Comparison of ENCODE assay signal across 15 cellular contexts in the genomic region with DNA sequence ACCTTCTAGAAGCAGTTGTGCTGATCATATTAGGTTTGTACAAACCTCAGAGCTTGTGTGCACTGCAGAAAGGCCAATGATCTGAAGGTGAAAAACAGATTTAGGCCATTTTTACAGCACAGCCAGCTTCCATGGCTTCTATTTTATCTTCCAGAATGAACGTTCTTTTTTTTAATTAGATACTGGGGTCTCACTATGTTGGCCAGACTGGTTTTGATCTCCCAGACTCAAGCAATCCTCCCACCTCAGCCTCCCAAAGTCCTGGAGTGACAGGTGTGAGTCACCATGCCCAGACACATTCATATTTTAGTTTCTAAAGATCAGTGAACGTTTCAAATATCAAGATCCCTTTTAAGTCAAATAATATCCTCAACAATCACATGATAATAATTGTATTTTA.
DNase-seq lines count a peak whose midpoint lies in the region; ATAC-seq and TF ChIP-seq lines count a peak whose summit lies in the region.
"Had no signal": no experiment of that assay in that cellular context is flagged by ENCODE, and none has a peak within 500 bp of the region (broad histone marks: within the 10 kb centered on the region; RNA-seq: fewer than 3 reads in every experiment).

No MANE protein-coding gene starts in this region.

- H4K20me1 ChIP-seq in neural progenitor cell (ENCODE audit: low read depth): peaks cover 2% of the 10 kb centered on the region

- H3K27me3 ChIP-seq in neural progenitor cell: no peaks in the 10 kb centered on the region
- H3K27me3 ChIP-seq: BE2C had no signal

- H3K9ac ChIP-seq in neural progenitor cell: no peak overlapping the region

- H3F3A ChIP-seq in neural progenitor cell (ENCODE audit: low read depth): peaks cover 25% of the 10 kb centered on the region

- CTCF ChIA-PET in WTC11 (lab: Charles Lee): no interaction called here

- H2AFZ ChIP-seq in neural progenitor cell (replicated peaks): no peak overlapping the region

- no peaks in the 10 kb centered on the region for H3K36me3 ChIP-seq in neural progenitor cell
- H3K36me3 ChIP-seq: BE2C had no signal

- no peak overlapping the region for H3K4me3 ChIP-seq in neural progenitor cell
- H3K4me3 ChIP-seq: GM12878 had no signal

- POLR2A ChIA-PET in WTC11 (lab: Charles Lee): interaction anchor here (0.5 kb wide), 1 partner anchor 184 kb away, joined by 4 read pairs; no protein-coding TSS in a partner anchor

- DNase-seq in stimulated activated naive CD8-positive, alpha-beta T cell treated with anti-CD3 and anti-CD28 coated beads, Interleukin-15, Interleukin-2, amounts not matched to agents 100 U/mL and 50 U/mL, for 24 hours: no peak
- DNase-seq in WTC11 (ENCODE audit: low spot score) (no peak), neural progenitor cell (ENCODE audit: low spot score) (no peak), dermis blood vessel endothelial cell (no peak), A172 (ENCODE audit: low spot score) (no peak)
- no peak for DNase-seq in stimulated activated CD4-positive, alpha-beta T cell treated with anti-CD3 and anti-CD28 coated beads, Interleukin-2, amount 100 ng/mL, for 48 hours
- DNase-seq: ACHN; BE2C; Calu3; CD8-positive, alpha-beta T cell; DMS79 treated with DMSO at 0.1 percent for 48 hours; H9 had no signal

- H3K4me2 ChIP-seq in neural progenitor cell: no peak overlapping the region

- H3K79me2 ChIP-seq in neural progenitor cell (ENCODE audit: low read depth): no peaks in the 10 kb centered on the region

- H3K27me3 Mint-ChIP-seq in stimulated activated naive CD8-positive, alpha-beta T cell treated with anti-CD3 and anti-CD28 coated beads, Interleukin-15, Interleukin-2, amounts not matched to agents 100 ng/mL and 50 ng/mL, for 24 hours: no peaks in the 10 kb centered on the region
- H3K27me3 Mint-ChIP-seq in WTC11 (ENCODE audit: low read depth) (no peaks in the 10 kb centered on the region), neural progenitor cell (ENCODE audit: insufficient read depth, low read depth) (peaks cover 9% of the 10 kb centered on the region)

- no peaks in the 10 kb centered on the region for H3K36me3 Mint-ChIP-seq in stimulated activated naive CD8-positive, alpha-beta T cell treated with anti-CD3 and anti-CD28 coated beads, Interleukin-15, Interleukin-2, amounts not matched to agents 100 ng/mL and 50 ng/mL, for 24 hours (ENCODE audit: low read depth)
- H3K36me3 Mint-ChIP-seq in WTC11 (peaks cover 4% of the 10 kb centered on the region; the same call in 1 of the 2 replicates), neural progenitor cell (no peaks in the 10 kb centered on the region)
- H3K36me3 Mint-ChIP-seq: CD8-positive, alpha-beta T cell had no signal

- no peaks in the 10 kb centered on the region for H3K9me3 Mint-ChIP-seq in stimulated activated naive CD8-positive, alpha-beta T cell treated with anti-CD3 and anti-CD28 coated beads, Interleukin-15, Interleukin-2, amounts not matched to agents 100 ng/mL and 50 ng/mL, for 24 hours
- H3K9me3 Mint-ChIP-seq in WTC11: peaks cover 4% of the 10 kb centered on the region
- H3K9me3 Mint-ChIP-seq in neural progenitor cell: no peaks in the 10 kb centered on the region
- H3K9me3 Mint-ChIP-seq: CD8-positive, alpha-beta T cell; H9 had no signal

- H3K4me1 Mint-ChIP-seq in stimulated activated naive CD8-positive, alpha-beta T cell treated with anti-CD3 and anti-CD28 coated beads, Interleukin-15, Interleukin-2, amounts not matched to agents 100 ng/mL and 50 ng/mL, for 24 hours (ENCODE audit: low read depth): peaks cover 6% of the 10 kb centered on the region
- H3K4me1 Mint-ChIP-seq in WTC11 (peaks cover 50% of the 10 kb centered on the region), neural progenitor cell (peaks cover 39% of the 10 kb centered on the region)

- H3K4me1 ChIP-seq in neural progenitor cell: peaks cover 37% of the 10 kb centered on the region
- H3K4me1 ChIP-seq: BE2C had no signal

- H3K4me3 Mint-ChIP-seq in stimulated activated naive CD8-positive, alpha-beta T cell treated with anti-CD3 and anti-CD28 coated beads, Interleukin-15, Interleukin-2, amounts not matched to agents 100 ng/mL and 50 ng/mL, for 24 hours: no peak overlapping the region
- H3K4me3 Mint-ChIP-seq in WTC11: no peak overlapping the region
- H3K4me3 Mint-ChIP-seq in neural progenitor cell: peak overlapping the region; percentile 27
- H3K4me3 Mint-ChIP-seq: CD8-positive, alpha-beta T cell; H9 had no signal

- ATAC-seq in stimulated activated naive CD8-positive, alpha-beta T cell treated with anti-CD3 and anti-CD28 coated beads, Interleukin-15, Interleukin-2, amounts not matched to agents 100 U/mL and 50 U/mL, for 24 hours: no peak
- ATAC-seq in WTC11: no peak
- ATAC-seq: CD8-positive, alpha-beta T cell; GM12878 had no signal

- H3K9me3 ChIP-seq in neural progenitor cell (ENCODE audit: low read depth): no peaks in the 10 kb centered on the region
- H3K9me3 ChIP-seq: BE2C had no signal

- no peak overlapping the region for H3K27ac ChIP-seq in neural progenitor cell
- H3K27ac ChIP-seq: C4-2B had no signal

- peak overlapping the region; percentile 45 for H3K27ac Mint-ChIP-seq in stimulated activated naive CD8-positive, alpha-beta T cell treated with anti-CD3 and anti-CD28 coated beads, Interleukin-15, Interleukin-2, amounts not matched to agents 100 ng/mL and 50 ng/mL, for 24 hours
- H3K27ac Mint-ChIP-seq in WTC11: no peak overlapping the region
- peak overlapping the region; percentile 78 for H3K27ac Mint-ChIP-seq in neural progenitor cell
- H3K27ac Mint-ChIP-seq: CD8-positive, alpha-beta T cell had no signal

- no peak for TF ChIP-seq CTCF in WTC11 (IDR thresholded peaks at IDR 0.05)
- no peak for TF ChIP-seq CTCF in neural progenitor cell (IDR thresholded peaks at IDR 0.05)

TF ChIP-seq in WTC11, 78 proteins besides CTCF, POLR2A, EP300 and RAD21:
- TF ChIP-seq NFE2L1 (CRISPR knock-in tag; IDR thresholded peaks at IDR 0.05) (no peak), ZNF121 (CRISPR knock-in tag; IDR thresholded peaks at IDR 0.05) (peak; percentile 26; the same call in 1 of the 2 replicates)
TF ChIP-seq in WTC11: peak in this region for 1.
